In the genomic region with DNA sequence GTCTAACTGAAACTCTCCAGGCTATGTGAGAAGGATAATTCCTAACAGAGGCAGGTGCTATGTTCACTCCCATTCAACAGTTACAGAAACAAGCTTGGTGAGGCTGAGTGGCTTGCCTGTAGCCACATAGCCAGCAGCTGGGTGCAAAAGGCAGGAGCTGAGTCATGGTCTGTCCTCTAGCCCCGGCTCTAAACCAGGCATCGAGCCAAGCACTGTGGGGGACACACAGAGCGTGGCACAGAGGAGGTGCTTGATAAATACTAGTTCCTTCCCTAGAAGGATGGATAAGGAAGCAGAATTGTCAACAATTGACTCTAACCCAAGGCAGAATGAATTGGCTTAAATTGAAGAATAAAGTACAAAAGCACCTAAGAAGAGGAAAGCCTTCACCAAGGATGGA, we compare ENCODE assay signal across 10 cellular contexts. TPM values are rescaled to one million over a fixed set of nuclear protein-coding genes. Genes with fewer than 3 reads are reported as not detected.
DNase-seq lines count a peak whose midpoint lies in the region; ATAC-seq lines count a peak whose summit lies in the region.
"Had no signal": no experiment of that assay in that cellular context is flagged by ENCODE, and none has a peak within 500 bp of the region (broad histone marks: within the 10 kb centered on the region; RNA-seq: fewer than 3 reads in every experiment).

No MANE protein-coding gene starts in this region.

- no peak for ATAC-seq in GM19351 (IDR thresholded peaks at IDR 0.05; ENCODE audit: unreplicated experiment)
- ATAC-seq in HG03442 (IDR thresholded peaks at IDR 0.05; ENCODE audit: unreplicated experiment): no peak
- ATAC-seq: SK-N-SH treated with all-trans-retinoic acid at 6 μM for 48 hours had no signal

- intact Hi-C loops in posterior vena cava (cut with DNase I): loop anchor here (5.0 to 10.0 kb wide), 3 partner anchors 59 to 168 kb away; no protein-coding TSS in a partner anchor

- DNase-seq in NCI-H2081 (lab: John Stamatoyannopoulos, UW) (peak; percentile 9 to 57), NCI-H2081 treated with DMSO at 0.1 percent for 48 hours (lab: John Stamatoyannopoulos, UW) (no peak), M059J (ENCODE audit: low read depth) (peak; percentile 49), SHP77 treated with DMSO at 0.1 percent for 48 hours (lab: John Stamatoyannopoulos, UW) (peak; percentile 93), posterior vena cava (ENCODE audit: low spot score) (peak; percentile 60), DMS79 (lab: John Stamatoyannopoulos, UW) (no peak)

RNA-seq across cellular contexts. Expression of a gene that starts 10.4 kb away (rescaled TPM):
- total RNA-seq in M059J (2014; rRNA removed; shearing (Covaris generic)): not detected in 2 replicates
- 1 to 10 TPM in 1 of 2 donors, under 1 TPM in 1; 1.00 to 2.7 TPM for total RNA-seq in posterior vena cava
- total RNA-seq: lung microvascular endothelial cell had no signal

RNA-seq across cellular contexts. Expression of a gene that starts 58.2 kb away (rescaled TPM):
- not detected in 2 replicates for total RNA-seq in M059J (2014; rRNA removed; shearing (Covaris generic))
- total RNA-seq in posterior vena cava: under 1 TPM; 0.60 to 0.71 TPM
- total RNA-seq: lung microvascular endothelial cell had no signal

Comparison
In these comparisons a context has a peak if more than half of its experiments do, and no peak if none do; other contexts are left out.
1. DNase-seq: peak in NCI-H2081 (2 of 2), M059J (single experiment), SHP77 treated with DMSO at 0.1 percent for 48 hours (single experiment) and posterior vena cava (single experiment); none in NCI-H2081 treated with DMSO at 0.1 percent for 48 hours (single experiment) and DMS79 (single experiment).